8 cellular contexts compared by ENCODE assay signal in the genomic region with DNA sequence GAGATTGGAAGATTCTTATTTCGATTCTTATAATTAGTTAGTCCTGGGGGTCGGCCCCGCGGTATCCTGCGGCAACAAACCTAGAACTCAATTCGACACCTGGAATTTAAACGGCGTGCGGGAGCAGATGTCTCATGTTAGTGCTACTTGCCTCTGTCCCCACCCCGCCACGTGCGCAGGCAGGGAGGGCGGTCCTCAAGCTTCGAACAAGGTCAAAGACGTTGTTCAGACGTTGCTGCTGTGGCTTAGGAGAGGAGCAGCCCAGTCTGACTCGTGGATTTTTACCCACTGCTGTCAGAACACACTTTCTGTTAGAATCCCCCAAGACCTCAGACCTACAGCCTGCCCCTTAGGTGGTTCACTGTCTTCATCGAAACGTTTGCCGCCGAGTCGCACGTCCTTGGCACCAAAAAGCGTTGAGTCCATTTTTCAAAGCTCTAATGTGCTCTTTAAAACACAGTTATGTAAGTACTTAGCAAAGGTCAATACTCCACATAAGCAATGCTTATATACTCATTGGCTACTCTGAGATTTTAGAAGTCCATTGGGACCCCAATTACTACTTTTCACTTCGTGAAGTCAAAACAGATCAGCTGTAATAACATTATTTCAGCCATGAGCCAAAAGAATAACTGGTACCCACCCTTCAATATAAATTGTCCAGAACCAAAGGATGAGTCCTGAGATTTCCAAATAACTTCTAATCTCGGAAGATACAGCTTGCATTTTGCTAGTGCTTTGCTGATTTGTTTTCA. TPM values are rescaled to one million over a fixed set of nuclear protein-coding genes. Genes with fewer than 3 reads are reported as not detected.
DNase-seq lines count a peak whose midpoint lies in the region; ATAC-seq and TF ChIP-seq lines count a peak whose summit lies in the region.

No MANE protein-coding gene starts in this region.

- intact Hi-C loops in activated CD4-positive, alpha-beta memory T cell treated with anti-CD3 and anti-CD28 coated beads for 36 hours (cut with micrococcal nuclease) = loop anchor here (1.0 to 5.0 kb wide), 6 partner anchors 22 to 305 kb away; a partner anchor contains a TSS

- no peaks in the 10 kb centered on the region for H3K9me3 Mint-ChIP-seq in activated CD4-positive, alpha-beta memory T cell treated with anti-CD3 and anti-CD28 coated beads for 36 hours

- peaks cover 33% of the 10 kb centered on the region for H3K36me3 Mint-ChIP-seq in activated CD4-positive, alpha-beta memory T cell treated with anti-CD3 and anti-CD28 coated beads for 36 hours

- peak overlapping the region; percentile 78 for H3K4me3 ChIP-seq in fibroblast of villous mesenchyme (ENCODE audit: low read depth, low read length)

- CTCF ChIA-PET in activated CD4-positive, alpha-beta memory T cell treated with anti-CD3 and anti-CD28 coated beads for 36 hours (lab: Charles Lee) = interaction anchor here (0.6 to 1.7 kb wide), 10 partner anchors 12 to 227 kb away, joined by 3 to 7 read pairs (median 4); a partner anchor contains a TSS

- POLR2A ChIA-PET in activated CD4-positive, alpha-beta memory T cell treated with anti-CD3 and anti-CD28 coated beads for 36 hours (lab: Charles Lee) = interaction anchor here (0.7 to 1.6 kb wide), 8 partner anchors 10 to 76 kb away, joined by 3 to 13 read pairs (median 4); a partner anchor contains a TSS

- TF ChIP-seq CTCF in fibroblast of villous mesenchyme (IDR thresholded peaks at IDR 0.05; ENCODE audit: insufficient read depth, low read depth, low read length) (no peak), omental fat pad (IDR thresholded peaks at IDR 0.05) (no peak)

- peak overlapping the region; percentile 100 for H3K4me3 Mint-ChIP-seq in activated CD4-positive, alpha-beta memory T cell treated with anti-CD3 and anti-CD28 coated beads for 36 hours

- peaks cover 24% of the 10 kb centered on the region for H3K4me1 Mint-ChIP-seq in activated CD4-positive, alpha-beta memory T cell treated with anti-CD3 and anti-CD28 coated beads for 36 hours (ENCODE audit: low read depth)

- ATAC-seq in GM21526 (IDR thresholded peaks at IDR 0.05; ENCODE audit: low FRiP score, unreplicated experiment) = peak; percentile 52
- ATAC-seq in omental fat pad (ENCODE audit: low FRiP score) = peak; percentile 80

- H3K27me3 Mint-ChIP-seq in activated CD4-positive, alpha-beta memory T cell treated with anti-CD3 and anti-CD28 coated beads for 36 hours = peaks cover 1% of the 10 kb centered on the region

- peak overlapping the region; percentile 99 for H3K27ac Mint-ChIP-seq in activated CD4-positive, alpha-beta memory T cell treated with anti-CD3 and anti-CD28 coated beads for 36 hours

- peak; percentile 96 for DNase-seq in NCI-H2171 (lab: John Stamatoyannopoulos, UW)
- no peak for DNase-seq in NCI-H2171 treated with DMSO at 0.1 percent for 48 hours (lab: John Stamatoyannopoulos, UW)
- DNase-seq in HUDEP-2 (lab: John Stamatoyannopoulos, UW; ENCODE audit: unreplicated experiment in 76 of 76) = peak in 50 of 76 experiments; percentile 53 to 99 (median 91)
- no peak for DNase-seq in activated CD4-positive, alpha-beta memory T cell treated with anti-CD3 and anti-CD28 coated beads for 36 hours
- peak; percentile 92 for DNase-seq in fibroblast of villous mesenchyme (ENCODE audit: low read depth)
- DNase-seq in omental fat pad (ENCODE audit: low spot score) = peak; percentile 81
- no peak for DNase-seq in A172 (ENCODE audit: low spot score)

RNA-seq across cellular contexts. Expression of a gene that starts 2.7 kb away (rescaled TPM):
- total RNA-seq in activated CD4-positive, alpha-beta memory T cell treated with anti-CD3 and anti-CD28 coated beads for 36 hours = 100 to 1,000 TPM; 130 to 134 TPM
- 148 and 187 TPM in 2 replicates for total RNA-seq in fibroblast of villous mesenchyme
- total RNA-seq in omental fat pad = 10 to 100 TPM; 54.4 to 81.3 (median 78.4) TPM
- 96.7 and 132 TPM in 2 replicates for total RNA-seq in A172 (2014; rRNA removed; shearing (Covaris generic))

RNA-seq across cellular contexts. Expression of a gene that starts 53.1 kb away (rescaled TPM):
- 10 to 100 TPM; 76.5 to 77.4 TPM for total RNA-seq in activated CD4-positive, alpha-beta memory T cell treated with anti-CD3 and anti-CD28 coated beads for 36 hours
- 23.5 and 24.2 TPM in 2 replicates for total RNA-seq in fibroblast of villous mesenchyme
- 10 to 100 TPM in 1 of 4 donors, 1 to 10 TPM in 3; 4.5 to 12.8 (median 7.4) TPM for total RNA-seq in omental fat pad
- 49.7 and 65.9 TPM in 2 replicates for total RNA-seq in A172 (2014; rRNA removed; shearing (Covaris generic))

RNA-seq across cellular contexts. Expression of a gene that starts 54.8 kb away (rescaled TPM):
- total RNA-seq in activated CD4-positive, alpha-beta memory T cell treated with anti-CD3 and anti-CD28 coated beads for 36 hours = 10 to 100 TPM; 33.7 to 35.9 TPM
- total RNA-seq in fibroblast of villous mesenchyme = 5.2 and 6.8 TPM in 2 replicates
- 10 to 100 TPM in 1 of 4 donors, 1 to 10 TPM in 3; 5.8 to 10.4 (median 7.7) TPM for total RNA-seq in omental fat pad
- total RNA-seq in A172 (2014; rRNA removed; shearing (Covaris generic)) = 10.2 and 15.0 TPM in 2 replicates

RNA-seq across cellular contexts. Expression of a gene that starts 54.9 kb away (rescaled TPM):
- 10 to 100 TPM; 47.5 to 48.6 TPM for total RNA-seq in activated CD4-positive, alpha-beta memory T cell treated with anti-CD3 and anti-CD28 coated beads for 36 hours
- 13.2 and 22.9 TPM in 2 replicates for total RNA-seq in fibroblast of villous mesenchyme
- 10 to 100 TPM; 24.0 to 40.2 (median 33.1) TPM for total RNA-seq in omental fat pad
- total RNA-seq in A172 (2014; rRNA removed; shearing (Covaris generic)) = 32.8 and 35.7 TPM in 2 replicates

Comparison
In these comparisons a context has a peak if more than half of its experiments do, and no peak if none do; other contexts are left out.
1. DNase-seq: peak in NCI-H2171 (single experiment), HUDEP-2 (50 of 76), fibroblast of villous mesenchyme (single experiment) and omental fat pad (single experiment); none in NCI-H2171 treated with DMSO at 0.1 percent for 48 hours (single experiment), activated CD4-positive, alpha-beta memory T cell treated with anti-CD3 and anti-CD28 coated beads for 36 hours (single experiment) and A172 (single experiment).